ENCODE assay signal across 25 cellular contexts in genomic region chr11:116052603-116053537, GRCh38.
DNase-seq lines count a peak whose midpoint lies in the region; ATAC-seq, FAIRE-seq and TF ChIP-seq lines count a peak whose summit lies in the region.
"Had no signal": no experiment of that assay in that cellular context is flagged by ENCODE, and none has a peak within 500 bp of the region (broad histone marks: within the 10 kb centered on the region; RNA-seq: fewer than 3 reads in every experiment).

No MANE protein-coding gene starts in this region.

- no peak for TF ChIP-seq POLR2A in K562 (conservative IDR thresholded peaks at IDR 0.05)

- intact Hi-C loops in K562 (cut with micrococcal nuclease): no loop called here

- H4K20me1 ChIP-seq in K562 (replicated peaks; ENCODE audit: control insufficient read depth, insufficient read depth, low read length): no peaks in the 10 kb centered on the region; the same call in 1 of the 2 replicates

- H3K4me3 ChIP-seq in K562 (no peak overlapping the region), neuronal stem cell (ENCODE audit: low read length in 2 of 2) (no peak overlapping the region)
- H3K4me3 ChIP-seq: body of pancreas, esophagus squamous epithelium, gastrocnemius medialis, stomach, tibial nerve had no signal

- no peaks in the 10 kb centered on the region for H3K36me3 ChIP-seq in K562 (ENCODE audit: control insufficient read depth, insufficient read depth, low read length)
- no peaks in the 10 kb centered on the region for H3K36me3 ChIP-seq in neuronal stem cell (replicated peaks in 1 of 2; ENCODE audit: control insufficient read depth in 2 of 2, insufficient read depth in 2 of 2, low read length in 2 of 2)
- H3K36me3 ChIP-seq: esophagus squamous epithelium, gastrocnemius medialis, stomach, tibial nerve had no signal

- H2BK120ac ChIP-seq in neuronal stem cell (ENCODE audit: low read depth, low read length): no peak overlapping the region

- BruUV-seq in K562 (replicated peaks; lab: Mats Ljungman, UMichigan): no TSS peak

- no peaks in the 10 kb centered on the region for H3K79me1 ChIP-seq in neuronal stem cell (ENCODE audit: low read depth, low read length)

- TF ChIP-seq EP300 in K562 (IDR thresholded peaks at IDR 0.05; ENCODE audit: low read length): no peak

- no peaks in the 10 kb centered on the region for H3K79me2 ChIP-seq in K562 (ENCODE audit: control insufficient read depth, insufficient read depth, low read length)

- peak; percentile 27 for DNase-seq in NCI-H2227 (lab: John Stamatoyannopoulos, UW; ENCODE audit: unreplicated experiment)
- no peak for DNase-seq in NCI-H2227 treated with DMSO at 0.1 percent for 48 hours (lab: John Stamatoyannopoulos, UW)
- DNase-seq in NCI-H2081 treated with DMSO at 0.1 percent for 48 hours (lab: John Stamatoyannopoulos, UW): peak; percentile 63
- no peak for DNase-seq in K562 (ENCODE audit: extremely low read depth in 1 of 4, low spot score in 3 of 4)
- DNase-seq in neuronal stem cell (ENCODE audit: low spot score): peak; percentile 41
- no peak for DNase-seq in central memory CD4-positive, alpha-beta T cell
- DNase-seq: activated CD4-positive, alpha-beta T cell treated with anti-CD3 and anti-CD28 coated beads, Interleukin-2, amount 50 U/mL, for 48 hours; activated gamma-delta T cell; body of pancreas; CD8-positive, alpha-beta memory T cell; effector memory CD8-positive, alpha-beta T cell; esophagus squamous epithelium; gastrocnemius medialis; hippocampal formation; mammary epithelial cell; NCI-H1436; occipital lobe; RPMI8226; SK-N-SH; stimulated activated CD4-positive, alpha-beta T cell treated with anti-CD3 and anti-CD28 coated beads, Interleukin-4, amount 100 ng/mL, for 24 hours; stomach had no signal

- H3K9me1 ChIP-seq in K562 (ENCODE audit: control insufficient read depth, insufficient read depth, low read length): no peaks in the 10 kb centered on the region

- H3K4me2 ChIP-seq in K562 (ENCODE audit: insufficient read depth, low read length) (no peak overlapping the region), neuronal stem cell (ENCODE audit: insufficient read depth, low read length, poor library complexity, severe bottlenecking) (no peak overlapping the region)
- H3K4me2 ChIP-seq: SK-N-SH had no signal

- H3K4me1 ChIP-seq in K562 (replicated peaks in 1 of 2; ENCODE audit: control insufficient read depth in 2 of 2, insufficient read depth in 2 of 2, low read length in 2 of 2) (no peaks in the 10 kb centered on the region), neuronal stem cell (ENCODE audit: control insufficient read depth in 2 of 2, insufficient read depth in 1 of 2, low read depth in 1 of 2, low read length in 2 of 2) (peaks cover 10 to 16% of the 10 kb centered on the region in 2 donors)
- H3K4me1 ChIP-seq: body of pancreas, esophagus squamous epithelium, gastrocnemius medialis, stomach, tibial nerve had no signal

- peak overlapping the region; percentile 12 for H2AK5ac ChIP-seq in neuronal stem cell (ENCODE audit: low read depth, low read length)

- peak overlapping the region; percentile 54 for H3K18ac ChIP-seq in neuronal stem cell (ENCODE audit: low read length)

- no peak overlapping the region for H4K8ac ChIP-seq in neuronal stem cell (ENCODE audit: low read depth, low read length)

- no peak overlapping the region for H2BK15ac ChIP-seq in neuronal stem cell (ENCODE audit: low read length)

- no peak for TF ChIP-seq CTCF in K562 (IDR thresholded peaks at IDR 0.05 in 2 of 3, conservative IDR thresholded peaks at IDR 0.05 in 1 of 3; ENCODE audit: insufficient read depth in 2 of 3, low read depth in 1 of 3, low read length in 3 of 3)

- under 1% methylated on average over 14 of the region's 15 CpGs for WGBS in K562 (ENCODE audit: insufficient coverage, low coverage, missing lambda C conversion rate)
- no CpG with 5 or more reads among the region's 15 CpGs for WGBS in neuronal stem cell (ENCODE audit: extremely low coverage in 2 of 2, insufficient read length in 2 of 2, insufficient replicate concordance in 1 of 2), 2 donors

- no peaks in the 10 kb centered on the region; a peak in 2 of 5 replicates for H3K27me3 ChIP-seq in K562 (ENCODE audit: control insufficient read depth in 2 of 2, insufficient read depth in 2 of 2, low read length in 2 of 2)
- H3K27me3 ChIP-seq in neuronal stem cell (ENCODE audit: control insufficient read depth in 3 of 3, insufficient read depth in 3 of 3, low read depth in 1 of 3, low read length in 3 of 3): peaks cover 0 to 54% (median 0%) of the 10 kb centered on the region in 3 experiments
- H3K27me3 ChIP-seq: body of pancreas, tibial nerve had no signal

- FAIRE-seq in K562 (lab: Jason Lieb, UNC): no peak
- FAIRE-seq: colon had no signal

- in situ Hi-C loops in K562 (cut with MboI): loop anchor here (25.0 kb wide), 1 partner anchor 716 kb away; no protein-coding TSS in a partner anchor

- H2BK12ac ChIP-seq in neuronal stem cell (ENCODE audit: low read length): no peak overlapping the region

- H3K4ac ChIP-seq in neuronal stem cell (ENCODE audit: low read length): no peak overlapping the region

- no peak overlapping the region for H2BK5ac ChIP-seq in neuronal stem cell (ENCODE audit: low read length)

- H2AFZ ChIP-seq in K562 (ENCODE audit: low read depth, low read length) (no peak overlapping the region), neuronal stem cell (ENCODE audit: low read length) (no peak overlapping the region)

- H4K91ac ChIP-seq in neuronal stem cell (ENCODE audit: low read depth, low read length, poor library complexity): no peak overlapping the region

- no peak overlapping the region for H3K23ac ChIP-seq in neuronal stem cell (ENCODE audit: low read depth, low read length, poor library complexity)

- H3K27ac ChIP-seq in K562 (ENCODE audit: extremely low read depth, low read depth, low read length): no peak overlapping the region
- H3K27ac ChIP-seq in neuronal stem cell (replicated peaks; ENCODE audit: low read length): peak overlapping the region; percentile 57
- H3K27ac ChIP-seq: body of pancreas, esophagus squamous epithelium, gastrocnemius medialis, stomach, tibial nerve had no signal

- H3K9me3 ChIP-seq in K562 (replicated peaks; ENCODE audit: control insufficient read depth, insufficient read depth, low read depth, low read length): no peaks in the 10 kb centered on the region
- H3K9me3 ChIP-seq in neuronal stem cell (replicated peaks in 1 of 2; ENCODE audit: control insufficient read depth in 2 of 2, insufficient read depth in 1 of 2, low read depth in 1 of 2, low read length in 2 of 2): no peaks in the 10 kb centered on the region
- H3K9me3 ChIP-seq: body of pancreas, esophagus squamous epithelium, gastrocnemius medialis, SK-N-SH, stomach, tibial nerve had no signal

- no peak for TF ChIP-seq RAD21 in K562 (CRISPR knock-in tag; conservative IDR thresholded peaks at IDR 0.05 in 1 of 2, IDR thresholded peaks at IDR 0.05 in 1 of 2)

- CTCF ChIA-PET in K562 (lab: Yijun Ruan, JAX; ENCODE audit: low intra/inter-chr PET ratio): no interaction called here

- H3K9ac ChIP-seq in K562 (ENCODE audit: insufficient read depth in 1 of 2, low read depth in 2 of 2, low read length in 2 of 2) (no peak overlapping the region), neuronal stem cell (ENCODE audit: low read depth, low read length, poor library complexity) (no peak overlapping the region)
- H3K9ac ChIP-seq: SK-N-SH had no signal

- POLR2A ChIA-PET in K562 (lab: Yijun Ruan, JAX): no interaction called here

- H3K14ac ChIP-seq in neuronal stem cell (ENCODE audit: low read length): no peak overlapping the region

- no peak for ATAC-seq in K562
- ATAC-seq in HG03439 (IDR thresholded peaks at IDR 0.05; ENCODE audit: unreplicated experiment): no peak
- ATAC-seq in HG03135 (IDR thresholded peaks at IDR 0.05; ENCODE audit: unreplicated experiment): no peak
- ATAC-seq: body of pancreas; effector memory CD8-positive, alpha-beta T cell; gastrocnemius medialis had no signal

TF ChIP-seq in K562, 482 proteins besides CTCF, POLR2A, EP300 and RAD21:
- TF ChIP-seq MAFG (tag; conservative IDR thresholded peaks at IDR 0.05) (no peak), SMARCA4 (IDR thresholded peaks at IDR 0.05) (no peak), STAT5A (IDR thresholded peaks at IDR 0.05; ENCODE audit: borderline replicate concordance, low read length) (no peak), BMI1 (IDR thresholded peaks at IDR 0.05; ENCODE audit: low read length) (no peak), CSDE1 (IDR thresholded peaks at IDR 0.05) (no peak), ZNF561 (CRISPR knock-in tag; conservative IDR thresholded peaks at IDR 0.05) (no peak), TFE3 (CRISPR knock-in tag; IDR thresholded peaks at IDR 0.05) (peak; percentile 45)

Comparison
In these comparisons a context has a peak if more than half of its experiments do, and no peak if none do; other contexts are left out.
1. DNase-seq: peak in NCI-H2227 (single experiment), NCI-H2081 treated with DMSO at 0.1 percent for 48 hours (single experiment) and neuronal stem cell (single experiment); none in NCI-H2227 treated with DMSO at 0.1 percent for 48 hours (single experiment), K562 (0 of 4) and central memory CD4-positive, alpha-beta T cell (single experiment).